In the genomic region with DNA sequence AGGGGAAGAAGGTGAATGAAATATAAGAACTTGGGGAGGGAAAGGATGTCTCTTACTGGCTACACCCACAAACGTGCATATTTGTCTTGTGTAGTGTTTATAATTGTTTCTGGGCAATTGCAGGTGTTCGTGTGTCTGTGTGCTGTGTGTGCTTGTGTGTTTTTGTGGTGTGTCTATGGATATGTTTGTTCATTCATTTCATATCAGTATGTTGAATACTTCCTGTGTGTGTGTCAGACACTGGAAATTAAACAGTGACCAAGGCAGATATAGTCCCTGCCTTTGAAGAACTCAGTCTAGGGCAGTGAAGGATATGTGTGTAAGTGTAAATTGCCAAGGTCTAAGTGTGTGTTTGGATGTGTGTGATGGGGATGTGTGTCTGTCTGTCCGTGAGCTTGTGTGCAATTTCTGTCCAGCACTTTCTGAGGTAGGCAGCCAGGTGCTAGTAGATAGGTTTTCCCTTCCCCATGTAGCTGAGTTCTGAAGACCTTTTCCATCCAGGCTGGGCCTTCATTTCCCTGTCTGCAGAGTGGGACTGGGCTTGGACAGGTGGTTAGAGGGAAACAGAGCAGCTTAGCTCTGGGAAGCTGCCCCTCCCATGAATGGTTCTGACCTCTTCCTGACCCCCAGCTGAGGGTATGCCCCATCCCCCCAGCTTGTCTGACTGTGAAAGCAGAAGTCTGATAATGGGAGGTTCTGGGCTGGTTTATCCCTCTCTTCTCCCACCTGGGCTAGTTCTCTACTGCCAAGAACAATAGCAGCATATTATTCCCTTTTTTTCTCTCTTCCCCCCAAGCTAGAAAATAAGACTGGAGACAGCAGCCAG, we compare ENCODE assay signal across 10 cellular contexts. TPM values are rescaled to one million over a fixed set of nuclear protein-coding genes. Genes with fewer than 3 reads are reported as not detected.
A peak's percentile ranks its signal among the peaks of the same experiment; 100 is the strongest.
DNase-seq lines count a peak whose midpoint lies in the region; ATAC-seq and TF ChIP-seq lines count a peak whose summit lies in the region.
"Had no signal": no experiment of that assay in that cellular context is flagged by ENCODE, and none has a peak within 500 bp of the region (broad histone marks: within the 10 kb centered on the region; RNA-seq: fewer than 3 reads in every experiment).

No MANE protein-coding gene starts in this region.

- peak overlapping the region; percentile 98 for H3K27ac Mint-ChIP-seq in WTC11
- peak overlapping the region; percentile 76 for H3K27ac Mint-ChIP-seq in memory B cell
- H3K27ac Mint-ChIP-seq in Caco-2 (ENCODE audit: unreplicated experiment) = no peak overlapping the region

- no peaks in the 10 kb centered on the region for H3K27me3 ChIP-seq in DND-41 (ENCODE audit: insufficient read depth, low read length, poor library complexity)
- H3K27me3 ChIP-seq in Caco-2 (replicated peaks; ENCODE audit: control insufficient read depth, insufficient read depth, low read length) = no peaks in the 10 kb centered on the region

- POLR2A ChIA-PET in HEK293 (lab: Yijun Ruan, JAX) = interaction anchor here (1.1 to 1.5 kb wide), 2 partner anchors 29 to 44 kb away, joined by 4 read pairs; a partner anchor contains a TSS
- POLR2A ChIA-PET in WTC11 (lab: Charles Lee) = interaction anchor here (0.5 to 1.7 kb wide), 4 partner anchors 10 to 1677 kb away, joined by 3 to 12 read pairs (median 4); a partner anchor contains a TSS
- POLR2A ChIA-PET in Caco-2 (lab: Charles Lee) = no interaction called here

- H3K4me1 ChIP-seq in DND-41 (ENCODE audit: insufficient read depth, low read length) (peaks cover 37% of the 10 kb centered on the region), HEK293 (ENCODE audit: control insufficient read depth, insufficient read depth, low read length) (peaks cover 20% of the 10 kb centered on the region), Caco-2 (peaks cover 14% of the 10 kb centered on the region)

- no peak overlapping the region for H3K9ac ChIP-seq in DND-41 (ENCODE audit: low read depth, low read length)

- peaks cover 37% of the 10 kb centered on the region for H4K20me1 ChIP-seq in DND-41 (ENCODE audit: insufficient read depth, low read length)

- H3K4me3 ChIP-seq in DND-41 (ENCODE audit: low read depth in 1 of 2, low read length in 2 of 2) (no peak overlapping the region), HEK293 (ENCODE audit: low read depth, low read length) (peak overlapping the region; percentile 18; the same call in 1 of the 2 replicates), Caco-2 (ENCODE audit: low read depth, low read length) (no peak overlapping the region)

- ATAC-seq in DND-41 (ENCODE audit: insufficient read depth, low read depth) (no peak), WTC11 (peak; percentile 4; the same call in 1 of the 2 replicates), memory B cell (ENCODE audit: low read depth) (peak; percentile 42), GM21515 (IDR thresholded peaks at IDR 0.05; ENCODE audit: unreplicated experiment) (no peak)

- H3K9me3 Mint-ChIP-seq in WTC11 (no peaks in the 10 kb centered on the region), memory B cell (no peaks in the 10 kb centered on the region), Caco-2 (ENCODE audit: unreplicated experiment) (no peaks in the 10 kb centered on the region)

- H3K4me1 Mint-ChIP-seq in WTC11 (peaks cover 53% of the 10 kb centered on the region), memory B cell (peaks cover 45% of the 10 kb centered on the region), Caco-2 (ENCODE audit: low read depth, unreplicated experiment) (peaks cover 29% of the 10 kb centered on the region)

- BruUV-seq in Caco-2 (replicated peaks; lab: Mats Ljungman, UMichigan) = no TSS peak

- intact Hi-C loops in Caco-2 (cut with micrococcal nuclease; ENCODE audit: unreplicated experiment) = no loop called here

- TF ChIP-seq CTCF in DND-41 (IDR thresholded peaks at IDR 0.05; ENCODE audit: borderline replicate concordance, extremely low read depth, low read length, poor library complexity, severe bottlenecking) = no peak
- no peak for TF ChIP-seq CTCF in HEK293 (tag by site-specific recombination; IDR thresholded peaks at IDR 0.05)
- no peak for TF ChIP-seq CTCF in WTC11 (IDR thresholded peaks at IDR 0.05)
- TF ChIP-seq CTCF in Caco-2 (IDR thresholded peaks at IDR 0.05; ENCODE audit: insufficient read depth in 1 of 2, low read depth in 1 of 2, low read length in 1 of 2, severe bottlenecking in 1 of 2, unreplicated experiment in 1 of 2) = no peak

- H3K4me3 Mint-ChIP-seq in WTC11 (peak overlapping the region; percentile 67), memory B cell (peak overlapping the region; percentile 4), Caco-2 (ENCODE audit: unreplicated experiment) (no peak overlapping the region)

- H2AFZ ChIP-seq in DND-41 (ENCODE audit: low read depth, low read length) = no peak overlapping the region

- peaks cover 54% of the 10 kb centered on the region for H3K79me2 ChIP-seq in DND-41 (ENCODE audit: insufficient read depth, low read length)

- DNase-seq in DND-41 = no peak
- peak; percentile 32 for DNase-seq in WTC11 (ENCODE audit: low spot score)
- peak; percentile 24 to 39 for DNase-seq in memory B cell (ENCODE audit: low spot score in 2 of 2)
- DNase-seq in SHP77 treated with DMSO at 0.1 percent for 48 hours (lab: John Stamatoyannopoulos, UW) = no peak
- no peak for DNase-seq in Caco-2
- no peak for DNase-seq in RKO (ENCODE audit: low spot score)
- DNase-seq: stimulated activated naive CD4-positive, alpha-beta T cell treated with Interleukin-2 at 50 U/mL for 16 hours; SW 1271 had no signal

- H3K36me3 Mint-ChIP-seq in WTC11 (peaks cover 27% of the 10 kb centered on the region), memory B cell (peaks cover 10% of the 10 kb centered on the region), Caco-2 (ENCODE audit: insufficient read depth, unreplicated experiment) (peaks cover 17% of the 10 kb centered on the region)

- H3K9me3 ChIP-seq in DND-41 (ENCODE audit: insufficient read depth, low read length, severe bottlenecking) = no peaks in the 10 kb centered on the region
- no peaks in the 10 kb centered on the region for H3K9me3 ChIP-seq in HEK293 (ENCODE audit: control insufficient read depth, insufficient read depth, low read depth, low read length)
- no peaks in the 10 kb centered on the region for H3K9me3 ChIP-seq in Caco-2

- H3K27me3 Mint-ChIP-seq in WTC11 (ENCODE audit: low read depth) (no peaks in the 10 kb centered on the region), memory B cell (peaks cover under 1% of the 10 kb centered on the region), Caco-2 (ENCODE audit: insufficient read depth, unreplicated experiment) (no peaks in the 10 kb centered on the region)

- CTCF ChIA-PET in HEK293 (lab: Yijun Ruan, JAX) (interaction anchor here (0.5 to 1.3 kb wide), 4 partner anchors 10 to 436 kb away, joined by 3 read pairs; no protein-coding TSS in a partner anchor), WTC11 (lab: Charles Lee) (interaction anchor here (0.6 to 1.9 kb wide), 5 partner anchors 16 to 171 kb away, joined by 3 to 5 read pairs (median 3); a partner anchor contains a TSS), Caco-2 (lab: Charles Lee) (no interaction called here)

- peaks cover 38% of the 10 kb centered on the region for H3K36me3 ChIP-seq in DND-41 (ENCODE audit: insufficient read depth, low read length)
- H3K36me3 ChIP-seq in HEK293 (ENCODE audit: control insufficient read depth in 2 of 2, insufficient read depth in 1 of 2, low read length in 2 of 2) = peaks cover 15 to 38% of the 10 kb centered on the region in 2 experiments
- H3K36me3 ChIP-seq in Caco-2 (ENCODE audit: control insufficient read depth, insufficient read depth, low read length) = no peaks in the 10 kb centered on the region

- H3K4me2 ChIP-seq in DND-41 (ENCODE audit: insufficient read depth, low read length) = peak overlapping the region; percentile 36

- H3K27ac ChIP-seq in DND-41 (ENCODE audit: low read length) (no peak overlapping the region), HEK293 (ENCODE audit: extremely low read depth, low read depth, low read length) (no peak overlapping the region)

TF ChIP-seq in HEK293, 187 proteins besides CTCF, POLR2A, EP300 and RAD21:
- TF ChIP-seq SP7 (tag by site-specific recombination; IDR thresholded peaks at IDR 0.05) (0 out of 2 replicates have a peak, but pooled peaks have one; percentile 15), GLIS1 (tag by site-specific recombination; IDR thresholded peaks at IDR 0.05) (peak; percentile 42; the same call in 1 of the 2 replicates)
- TF ChIP-seq, protein P1, sequence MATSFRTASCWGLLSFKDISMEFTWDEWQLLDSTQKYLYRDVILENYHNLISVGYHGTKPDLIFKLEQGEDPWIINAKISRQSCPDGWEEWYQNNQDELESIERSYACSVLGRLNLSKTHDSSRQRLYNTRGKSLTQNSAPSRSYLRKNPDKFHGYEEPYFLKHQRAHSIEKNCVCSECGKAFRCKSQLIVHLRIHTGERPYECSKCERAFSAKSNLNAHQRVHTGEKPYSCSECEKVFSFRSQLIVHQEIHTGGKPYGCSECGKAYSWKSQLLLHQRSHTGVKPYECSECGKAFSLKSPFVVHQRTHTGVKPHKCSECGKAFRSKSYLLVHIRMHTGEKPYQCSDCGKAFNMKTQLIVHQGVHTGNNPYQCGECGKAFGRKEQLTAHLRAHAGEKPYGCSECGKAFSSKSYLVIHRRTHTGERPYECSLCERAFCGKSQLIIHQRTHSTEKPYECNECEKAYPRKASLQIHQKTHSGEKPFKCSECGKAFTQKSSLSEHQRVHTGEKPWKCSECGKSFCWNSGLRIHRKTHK (tag by site-specific recombination; IDR thresholded peaks at IDR 0.05) = no peak

TF ChIP-seq in WTC11, 78 proteins besides CTCF, POLR2A, EP300 and RAD21:
- TF ChIP-seq NFE2L1 (CRISPR knock-in tag; IDR thresholded peaks at IDR 0.05) = no peak
- TF ChIP-seq NR2C2 (CRISPR knock-in tag; IDR thresholded peaks at IDR 0.05) = no peak
- no peak for TF ChIP-seq ESRRA (CRISPR knock-in tag; IDR thresholded peaks at IDR 0.05; ENCODE audit: borderline replicate concordance)
- TF ChIP-seq, protein P2, sequence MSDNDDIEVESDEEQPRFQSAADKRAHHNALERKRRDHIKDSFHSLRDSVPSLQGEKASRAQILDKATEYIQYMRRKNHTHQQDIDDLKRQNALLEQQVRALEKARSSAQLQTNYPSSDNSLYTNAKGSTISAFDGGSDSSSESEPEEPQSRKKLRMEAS (CRISPR knock-in tag; IDR thresholded peaks at IDR 0.05) = no peak
- TF ChIP-seq, protein P3, sequence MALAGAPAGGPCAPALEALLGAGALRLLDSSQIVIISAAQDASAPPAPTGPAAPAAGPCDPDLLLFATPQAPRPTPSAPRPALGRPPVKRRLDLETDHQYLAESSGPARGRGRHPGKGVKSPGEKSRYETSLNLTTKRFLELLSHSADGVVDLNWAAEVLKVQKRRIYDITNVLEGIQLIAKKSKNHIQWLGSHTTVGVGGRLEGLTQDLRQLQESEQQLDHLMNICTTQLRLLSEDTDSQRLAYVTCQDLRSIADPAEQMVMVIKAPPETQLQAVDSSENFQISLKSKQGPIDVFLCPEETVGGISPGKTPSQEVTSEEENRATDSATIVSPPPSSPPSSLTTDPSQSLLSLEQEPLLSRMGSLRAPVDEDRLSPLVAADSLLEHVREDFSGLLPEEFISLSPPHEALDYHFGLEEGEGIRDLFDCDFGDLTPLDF (CRISPR knock-in tag; IDR thresholded peaks at IDR 0.05) = no peak

RNA-seq across cellular contexts. Expression of a gene that starts 3.8 kb away (rescaled TPM):
- total RNA-seq in WTC11 (2021) (77.8 to 81.8 TPM (median 80.6 TPM) in 3 replicates), Caco-2 (2022) (28.9 and 29.8 TPM in 2 replicates)

RNA-seq across cellular contexts. Expression of a gene that starts 44.1 kb away (rescaled TPM):
- total RNA-seq in WTC11 (2021) (26.8 to 30.7 TPM (median 27.0 TPM) in 3 replicates), Caco-2 (2022) (18.1 and 19.7 TPM in 2 replicates)

Comparison
In these comparisons a context has a peak if more than half of its experiments do, and no peak if none do; other contexts are left out.
1. ATAC-seq: peak in WTC11 (single experiment) and memory B cell (single experiment); none in DND-41 (single experiment) and GM21515 (single experiment).
2. DNase-seq: peak in WTC11 (single experiment) and memory B cell (2 of 2); none in DND-41 (single experiment), SHP77 treated with DMSO at 0.1 percent for 48 hours (single experiment), Caco-2 (0 of 2) and RKO (single experiment).